8 cellular contexts compared by ENCODE assay signal in genomic region chr6:16761469-16762264, GRCh38. TPM values are rescaled to one million over a fixed set of nuclear protein-coding genes. Genes with fewer than 3 reads are reported as not detected.
DNase-seq lines count a peak whose midpoint lies in the region; ATAC-seq and TF ChIP-seq lines count a peak whose summit lies in the region.

No MANE protein-coding gene starts in this region.

- H3K27me3 ChIP-seq in HUES6 (ENCODE audit: control insufficient read depth, insufficient read depth, low read length) = peaks cover 13% of the 10 kb centered on the region
- no peaks in the 10 kb centered on the region for H3K27me3 ChIP-seq in thoracic aorta (replicated peaks; ENCODE audit: insufficient read depth)

- peak overlapping the region; percentile 81 for H3K4me3 ChIP-seq in HUES6 (ENCODE audit: low read depth, low read length)
- H3K4me3 ChIP-seq in thoracic aorta = peak overlapping the region; percentile 82

- H3K9me3 ChIP-seq in HUES6 (ENCODE audit: control insufficient read depth, insufficient read depth, low read depth, low read length) (no peaks in the 10 kb centered on the region), thoracic aorta (no peaks in the 10 kb centered on the region)

- TF ChIP-seq CTCF in osteocyte (IDR thresholded peaks at IDR 0.05) (peak; percentile 65), thoracic aorta (IDR thresholded peaks at IDR 0.05) (no peak)

- no peaks in the 10 kb centered on the region for H3K36me3 Mint-ChIP-seq in osteocyte (ENCODE audit: unreplicated experiment)

- peaks cover 61% of the 10 kb centered on the region for H3K4me1 Mint-ChIP-seq in osteocyte (ENCODE audit: unreplicated experiment)

- peak overlapping the region; percentile 98 for H3K4me3 Mint-ChIP-seq in osteocyte (ENCODE audit: unreplicated experiment)

- H3K9me3 Mint-ChIP-seq in osteocyte (ENCODE audit: unreplicated experiment) = no peaks in the 10 kb centered on the region

- H3K9ac ChIP-seq in HUES6 (ENCODE audit: low read length) = peak overlapping the region; percentile 64

- H3K27me3 Mint-ChIP-seq in osteocyte (ENCODE audit: unreplicated experiment) = no peaks in the 10 kb centered on the region

- H3K27ac ChIP-seq in HUES6 (ENCODE audit: low read depth, low read length) (no peak overlapping the region), thoracic aorta (peak overlapping the region; percentile 98 to 99)

- H3K4me1 ChIP-seq in HUES6 (ENCODE audit: control insufficient read depth, insufficient read depth, low read length) = peaks cover 19% of the 10 kb centered on the region
- H3K4me1 ChIP-seq in thoracic aorta (ENCODE audit: control insufficient read depth in 1 of 2, low read depth in 2 of 2) = peaks cover 22 to 48% of the 10 kb centered on the region in 2 donors

- H3K27ac Mint-ChIP-seq in osteocyte (ENCODE audit: unreplicated experiment) = peak overlapping the region; percentile 98

- DNase-seq in DMS 273 treated with DMSO at 0.1 percent for 48 hours (lab: John Stamatoyannopoulos, UW) = peak; percentile 70
- peak; percentile 88 for DNase-seq in SK-N-DZ (ENCODE audit: low spot score)
- DNase-seq in activated naive CD4-positive, alpha-beta T cell treated with anti-CD3 and anti-CD28 coated beads, Interleukin-2, amount 50 U/mL, for 16 hours = peak; percentile 86
- peak; percentile 96 for DNase-seq in glomerular visceral epithelial cell (ENCODE audit: extremely low spot score)
- DNase-seq in osteocyte (ENCODE audit: extremely low spot score, unreplicated experiment) = peak; percentile 94
- peak; percentile 70 for DNase-seq in thoracic aorta (ENCODE audit: low spot score)

- H3K36me3 ChIP-seq in HUES6 (ENCODE audit: control insufficient read depth, insufficient read depth, low read length) = no peaks in the 10 kb centered on the region
- H3K36me3 ChIP-seq in thoracic aorta = no peaks in the 10 kb centered on the region

- peak; percentile 45 for ATAC-seq in GM21367 (IDR thresholded peaks at IDR 0.05; ENCODE audit: unreplicated experiment)
- peak; percentile 56 for ATAC-seq in thoracic aorta (ENCODE audit: insufficient number of reproducible peaks, low FRiP score, low read depth)

RNA-seq across cellular contexts. Expression of gene ATXN1, which starts 0.4 kb away (rescaled TPM):
- polyA plus RNA-seq in SK-N-DZ (2014; cell fraction: cytosol; rRNA removed) = 3.0 and 4.4 TPM in 2 replicates
- polyA plus RNA-seq in SK-N-DZ (2014; cell fraction: nucleus; rRNA removed) = 2.3 and 6.3 TPM in 2 replicates
- total RNA-seq in osteocyte (51.6 and 54.4 TPM in 2 replicates), thoracic aorta (10 to 100 TPM; 59.8 to 62.4 TPM)
